Comparison of ENCODE assay signal across 10 cellular contexts in genomic region chr9:89444212-89444611, GRCh38. TPM values are rescaled to one million over a fixed set of nuclear protein-coding genes. Genes with fewer than 3 reads are reported as not detected.
DNase-seq lines count a peak whose midpoint lies in the region; ATAC-seq and TF ChIP-seq lines count a peak whose summit lies in the region.
"Had no signal": no experiment of that assay in that cellular context is flagged by ENCODE, and none has a peak within 500 bp of the region (broad histone marks: within the 10 kb centered on the region; RNA-seq: fewer than 3 reads in every experiment).

No MANE protein-coding gene starts in this region.

- TF ChIP-seq CTCF in glutamatergic neuron (IDR thresholded peaks at IDR 0.05; ENCODE audit: partially characterized antibody, unreplicated experiment) = no peak
- TF ChIP-seq CTCF in brain microvascular endothelial cell (IDR thresholded peaks at IDR 0.05; ENCODE audit: low read depth, low read length, missing control alignments) = no peak

- in situ Hi-C loops in ACHN (cut with HindIII; ENCODE audit: low pct_ligation_motif_present, low pct_unique_long_range_greater_than_20kb, low sequenced_read_pairs) (no loop called here), brain microvascular endothelial cell (cut with HindIII; ENCODE audit: low pct_ligation_motif_present, low sequenced_read_pairs) (no loop called here)

- no peak overlapping the region for H3K27ac ChIP-seq in brain microvascular endothelial cell
- H3K27ac ChIP-seq: left lung had no signal

- H3K27me3 Mint-ChIP-seq in T-helper 2 cell treated with Interferon-gamma antibody and Interleukin-4, amounts not matched to agents 5 μg/mL and 100 μg/mL, for 36 hours (ENCODE audit: low read depth) = no peaks in the 10 kb centered on the region
- peaks cover 25% of the 10 kb centered on the region for H3K27me3 Mint-ChIP-seq in glutamatergic neuron (ENCODE audit: unreplicated experiment)
- no peaks in the 10 kb centered on the region for H3K27me3 Mint-ChIP-seq in stimulated activated naive B cell treated with anti-CD40 and anti-IgM and Interleukin-4, amounts not matched to agents 10 μg/mL and 1 μg/mL and 100 μg/mL, for 72 hours

- H3K9me3 Mint-ChIP-seq in T-helper 2 cell treated with Interferon-gamma antibody and Interleukin-4, amounts not matched to agents 5 μg/mL and 100 μg/mL, for 36 hours = no peaks in the 10 kb centered on the region
- peaks cover 12% of the 10 kb centered on the region for H3K9me3 Mint-ChIP-seq in glutamatergic neuron (ENCODE audit: unreplicated experiment)
- no peaks in the 10 kb centered on the region for H3K9me3 Mint-ChIP-seq in stimulated activated naive B cell treated with anti-CD40 and anti-IgM and Interleukin-4, amounts not matched to agents 10 μg/mL and 1 μg/mL and 100 μg/mL, for 72 hours

- H3K27ac Mint-ChIP-seq in T-helper 2 cell treated with Interferon-gamma antibody and Interleukin-4, amounts not matched to agents 5 μg/mL and 100 μg/mL, for 36 hours = peak overlapping the region; percentile 91
- peak overlapping the region; percentile 1 for H3K27ac Mint-ChIP-seq in glutamatergic neuron (ENCODE audit: unreplicated experiment)
- peak overlapping the region; percentile 20 for H3K27ac Mint-ChIP-seq in stimulated activated naive B cell treated with anti-CD40 and anti-IgM and Interleukin-4, amounts not matched to agents 10 μg/mL and 1 μg/mL and 100 μg/mL, for 72 hours

- no peaks in the 10 kb centered on the region for H3K27me3 ChIP-seq in brain microvascular endothelial cell (replicated peaks)
- H3K27me3 ChIP-seq: left lung had no signal

- H3K36me3 Mint-ChIP-seq in T-helper 2 cell treated with Interferon-gamma antibody and Interleukin-4, amounts not matched to agents 5 μg/mL and 100 μg/mL, for 36 hours (ENCODE audit: low read depth) = peaks cover 61% of the 10 kb centered on the region
- H3K36me3 Mint-ChIP-seq in glutamatergic neuron (ENCODE audit: unreplicated experiment) = peaks cover 7% of the 10 kb centered on the region
- H3K36me3 Mint-ChIP-seq in stimulated activated naive B cell treated with anti-CD40 and anti-IgM and Interleukin-4, amounts not matched to agents 10 μg/mL and 1 μg/mL and 100 μg/mL, for 72 hours = peaks cover 35 to 58% of the 10 kb centered on the region in 2 donors

- no peak overlapping the region for H3K4me3 ChIP-seq in brain microvascular endothelial cell (ENCODE audit: low read depth, low read length)
- H3K4me3 ChIP-seq: left lung had no signal

- DNase-seq in T-helper 2 cell treated with Interferon-gamma antibody and Interleukin-4, amounts not matched to agents 5 μg/mL and 100 μg/mL, for 36 hours (ENCODE audit: low spot score) = no peak
- DNase-seq in activated T-helper 1 cell treated with Interleukin-2 at 50 U/mL for 16 hours (ENCODE audit: low read depth) (peak; percentile 53), glutamatergic neuron (no peak), ACHN (no peak), brain microvascular endothelial cell (no peak), CD1c-positive myeloid dendritic cell (ENCODE audit: extremely low spot score) (no peak)
- DNase-seq in stimulated activated naive B cell treated with anti-CD40 and anti-IgM and Interleukin-4, amounts not matched to agents 10 μg/mL and 1 μg/mL and 100 μg/mL, for 72 hours = no peak
- DNase-seq: DND-41, NCI-H1694 treated with DMSO at 0.1 percent for 48 hours had no signal

- peaks cover 74% of the 10 kb centered on the region for H3K4me1 Mint-ChIP-seq in T-helper 2 cell treated with Interferon-gamma antibody and Interleukin-4, amounts not matched to agents 5 μg/mL and 100 μg/mL, for 36 hours (ENCODE audit: low read depth)
- peaks cover 42% of the 10 kb centered on the region for H3K4me1 Mint-ChIP-seq in glutamatergic neuron (ENCODE audit: low read depth, unreplicated experiment)
- H3K4me1 Mint-ChIP-seq in stimulated activated naive B cell treated with anti-CD40 and anti-IgM and Interleukin-4, amounts not matched to agents 10 μg/mL and 1 μg/mL and 100 μg/mL, for 72 hours = peaks cover 74 to 100% of the 10 kb centered on the region in 2 donors

- H3K36me3 ChIP-seq in brain microvascular endothelial cell (replicated peaks) = no peaks in the 10 kb centered on the region

- ATAC-seq in stimulated activated naive B cell treated with anti-CD40 and anti-IgM and Interleukin-4, amounts not matched to agents 10 μg/mL and 1 μg/mL and 100 μg/mL, for 72 hours (replicated peaks) = no peak
- ATAC-seq: left lung had no signal

- H3K4me3 Mint-ChIP-seq in T-helper 2 cell treated with Interferon-gamma antibody and Interleukin-4, amounts not matched to agents 5 μg/mL and 100 μg/mL, for 36 hours = peak overlapping the region; percentile 67
- H3K4me3 Mint-ChIP-seq in glutamatergic neuron (ENCODE audit: unreplicated experiment) = no peak overlapping the region
- H3K4me3 Mint-ChIP-seq in stimulated activated naive B cell treated with anti-CD40 and anti-IgM and Interleukin-4, amounts not matched to agents 10 μg/mL and 1 μg/mL and 100 μg/mL, for 72 hours = no peak overlapping the region

RNA-seq across cellular contexts. Expression of gene SEMA4D, which starts 53.7 kb away (rescaled TPM):
- total RNA-seq in glutamatergic neuron (ENCODE audit: unreplicated experiment) = 192 TPM

Comparison
In these comparisons a context has a peak if more than half of its experiments do, and no peak if none do; other contexts are left out.
1. H3K27ac Mint-ChIP-seq: peak in every context shown above with its lines; median percentile 91 in T-helper 2 cell treated with Interferon-gamma antibody and Interleukin-4, amounts not matched to agents 5 μg/mL and 100 μg/mL, for 36 hours; 20 in stimulated activated naive B cell treated with anti-CD40 and anti-IgM and Interleukin-4, amounts not matched to agents 10 μg/mL and 1 μg/mL and 100 μg/mL, for 72 hours; 1 in glutamatergic neuron.